Comparison of ENCODE assay signal across 12 cellular contexts in genomic region chr1:21296509-21297354, GRCh38. TPM values are rescaled to one million over a fixed set of nuclear protein-coding genes. Genes with fewer than 3 reads are reported as not detected.
DNase-seq lines count a peak whose midpoint lies in the region; ATAC-seq and TF ChIP-seq lines count a peak whose summit lies in the region.
"Had no signal": no experiment of that assay in that cellular context is flagged by ENCODE, and none has a peak within 500 bp of the region (broad histone marks: within the 10 kb centered on the region; RNA-seq: fewer than 3 reads in every experiment).

No MANE protein-coding gene starts in this region.

- DNase-seq in CD14-positive monocyte (ENCODE audit: low spot score) (no peak), Karpas-422 (no peak), natural killer cell (no peak), D341Med (ENCODE audit: low spot score) (no peak)
- no peak for DNase-seq in activated naive CD8-positive, alpha-beta T cell treated with anti-CD3 and anti-CD28 coated beads, Interleukin-2, amount 10 ng/mL, durations not matched to agents 7 days and 5 days
- DNase-seq in stimulated activated CD4-positive, alpha-beta T cell treated with anti-CD3 and anti-CD28 coated beads, Interleukin-1b, Interleukin-23, amount 100 ng/mL, for 48 hours: no peak
- DNase-seq: brain microvascular endothelial cell; KG1; stimulated activated CD4-positive, alpha-beta T cell treated with anti-CD3 and anti-CD28 coated beads, Interleukin-4, amount 100 ng/mL, for 1 hour had no signal

- H3K9me3 ChIP-seq in Karpas-422 (ENCODE audit: low read length): no peaks in the 10 kb centered on the region

- H3K27me3 ChIP-seq in Karpas-422 (ENCODE audit: low read length): no peaks in the 10 kb centered on the region
- H3K27me3 ChIP-seq: brain microvascular endothelial cell had no signal

- H4K20me1 ChIP-seq in Karpas-422 (ENCODE audit: insufficient read depth, low read depth, low read length): no peaks in the 10 kb centered on the region; the same call in 1 of the 2 replicates

- no peak overlapping the region for H3K4me3 ChIP-seq in Karpas-422 (ENCODE audit: low read length)

- peaks cover 15 to 51% (median 48%) of the 10 kb centered on the region in 3 donors for H3K27me3 Mint-ChIP-seq in CD14-positive monocyte (ENCODE audit: low read depth in 3 of 3)
- no peaks in the 10 kb centered on the region for H3K27me3 Mint-ChIP-seq in activated naive CD8-positive, alpha-beta T cell treated with anti-CD3 and anti-CD28 coated beads, Interleukin-2, amount 10 ng/mL, durations not matched to agents 7 days and 5 days
- peaks cover 0 to 5% of the 10 kb centered on the region in 2 donors for H3K27me3 Mint-ChIP-seq in natural killer cell (ENCODE audit: low read depth in 2 of 2)

- POLR2A ChIA-PET in activated naive CD8-positive, alpha-beta T cell treated with anti-CD3 and anti-CD28 coated beads, Interleukin-2, amount 10 ng/mL, durations not matched to agents 7 days and 5 days (lab: Charles Lee): no interaction called here

- peaks cover 68% of the 10 kb centered on the region for H3K4me1 Mint-ChIP-seq in CD14-positive monocyte
- H3K4me1 Mint-ChIP-seq in activated naive CD8-positive, alpha-beta T cell treated with anti-CD3 and anti-CD28 coated beads, Interleukin-2, amount 10 ng/mL, durations not matched to agents 7 days and 5 days: peaks cover 66% of the 10 kb centered on the region
- H3K4me1 Mint-ChIP-seq in natural killer cell: peaks cover 33 to 45% of the 10 kb centered on the region in 2 donors

- peak overlapping the region; percentile 98 for H3K27ac ChIP-seq in Karpas-422 (ENCODE audit: low read length)
- H3K27ac ChIP-seq: brain microvascular endothelial cell, C4-2B had no signal

- H3K36me3 Mint-ChIP-seq in CD14-positive monocyte: peaks cover 13 to 28% of the 10 kb centered on the region in 2 donors
- peaks cover 4% of the 10 kb centered on the region for H3K36me3 Mint-ChIP-seq in activated naive CD8-positive, alpha-beta T cell treated with anti-CD3 and anti-CD28 coated beads, Interleukin-2, amount 10 ng/mL, durations not matched to agents 7 days and 5 days
- H3K36me3 Mint-ChIP-seq in natural killer cell: no peaks in the 10 kb centered on the region

- no peak overlapping the region for H2AFZ ChIP-seq in Karpas-422 (ENCODE audit: low read length)

- ATAC-seq in activated naive CD8-positive, alpha-beta T cell treated with anti-CD3 and anti-CD28 coated beads, Interleukin-2, amount 10 ng/mL, durations not matched to agents 7 days and 5 days (ENCODE audit: low read depth): no peak
- ATAC-seq in natural killer cell: no peak
- ATAC-seq in GM19397 (IDR thresholded peaks at IDR 0.05; ENCODE audit: unreplicated experiment): no peak
- ATAC-seq in HG03159 (IDR thresholded peaks at IDR 0.05; ENCODE audit: unreplicated experiment): no peak

- H3K79me2 ChIP-seq in Karpas-422 (ENCODE audit: low read length): peaks cover 55% of the 10 kb centered on the region

- peak overlapping the region; percentile 85 for H3K9ac ChIP-seq in Karpas-422 (ENCODE audit: low read length)

- no peaks in the 10 kb centered on the region for H3K9me3 Mint-ChIP-seq in CD14-positive monocyte
- no peaks in the 10 kb centered on the region for H3K9me3 Mint-ChIP-seq in activated naive CD8-positive, alpha-beta T cell treated with anti-CD3 and anti-CD28 coated beads, Interleukin-2, amount 10 ng/mL, durations not matched to agents 7 days and 5 days
- H3K9me3 Mint-ChIP-seq in natural killer cell: no peaks in the 10 kb centered on the region

- H3K4me2 ChIP-seq in Karpas-422 (ENCODE audit: low read depth, low read length, poor library complexity, severe bottlenecking): peak overlapping the region; percentile 91

- peaks cover 92% of the 10 kb centered on the region for H3K4me1 ChIP-seq in Karpas-422 (ENCODE audit: low read length)

- H3K36me3 ChIP-seq in Karpas-422 (ENCODE audit: insufficient read depth, low read length): no peaks in the 10 kb centered on the region
- H3K36me3 ChIP-seq: brain microvascular endothelial cell had no signal

- intact Hi-C loops in CD14-positive monocyte (cut with micrococcal nuclease): no loop called here
- intact Hi-C loops in natural killer cell (cut with micrococcal nuclease): no loop called here

- H3K4me3 Mint-ChIP-seq in CD14-positive monocyte: no peak overlapping the region
- H3K4me3 Mint-ChIP-seq in activated naive CD8-positive, alpha-beta T cell treated with anti-CD3 and anti-CD28 coated beads, Interleukin-2, amount 10 ng/mL, durations not matched to agents 7 days and 5 days: no peak overlapping the region
- no peak overlapping the region for H3K4me3 Mint-ChIP-seq in natural killer cell

- no peaks in the 10 kb centered on the region for H3K9me2 ChIP-seq in Karpas-422 (replicated peaks; ENCODE audit: insufficient read depth, low read length)

- TF ChIP-seq CTCF in CD14-positive monocyte (IDR thresholded peaks at IDR 0.05) (no peak), natural killer cell (IDR thresholded peaks at IDR 0.05) (no peak)

- H3K27ac Mint-ChIP-seq in CD14-positive monocyte: peak overlapping the region in 5 of 7 donors; percentile 19 to 100 (median 98)
- peak overlapping the region; percentile 71 for H3K27ac Mint-ChIP-seq in activated naive CD8-positive, alpha-beta T cell treated with anti-CD3 and anti-CD28 coated beads, Interleukin-2, amount 10 ng/mL, durations not matched to agents 7 days and 5 days
- H3K27ac Mint-ChIP-seq in natural killer cell: peak overlapping the region; percentile 94 to 97

RNA-seq across cellular contexts. Expression of gene ECE1, which starts 6.5 kb away (rescaled TPM):
- polyA plus RNA-seq in CD14-positive monocyte: 10 to 100 TPM; 10.6 to 23.3 TPM
- total RNA-seq in Karpas-422 (2014; rRNA removed; shearing (Covaris generic); ENCODE audit: low replicate concordance): 59.9 and 81.7 TPM in 2 replicates
- 10 to 100 TPM; 83.2 to 85.5 TPM for total RNA-seq in activated naive CD8-positive, alpha-beta T cell treated with anti-CD3 and anti-CD28 coated beads, Interleukin-2, amount 10 ng/mL, durations not matched to agents 7 days and 5 days
- total RNA-seq in natural killer cell: 10 to 100 TPM; 47.2 to 70.1 (median 50.7) TPM
